8 cellular contexts compared by ENCODE assay signal in genomic region chr12:53098982-53099651, GRCh38. TPM values are rescaled to one million over a fixed set of nuclear protein-coding genes. Genes with fewer than 3 reads are reported as not detected.
DNase-seq lines count a peak whose midpoint lies in the region; ATAC-seq and TF ChIP-seq lines count a peak whose summit lies in the region.

No MANE protein-coding gene starts in this region.

- no peak for ATAC-seq in HG02588 (IDR thresholded peaks at IDR 0.05; ENCODE audit: unreplicated experiment)

- TF ChIP-seq CTCF in WERI-Rb-1 (IDR thresholded peaks at IDR 0.05; ENCODE audit: low read depth, low read length) (peak; percentile 78), breast epithelium (IDR thresholded peaks at IDR 0.05) (peak; percentile 92 to 99 (median 97)), smooth muscle cell (IDR thresholded peaks at IDR 0.05; ENCODE audit: borderline replicate concordance, insufficient read depth, poor library complexity, severe bottlenecking) (peak; percentile 98)

- intact Hi-C loops in breast epithelium (cut with DNase I; ENCODE audit: low total_unique reads) = no loop called here

- no peak overlapping the region for H2AFZ ChIP-seq in smooth muscle cell (ENCODE audit: low read depth)

- H3K27me3 ChIP-seq in WERI-Rb-1 (ENCODE audit: insufficient read depth, low read depth, severe bottlenecking) = peaks cover 29% of the 10 kb centered on the region
- H3K27me3 ChIP-seq in breast epithelium = no peaks in the 10 kb centered on the region
- no peaks in the 10 kb centered on the region for H3K27me3 ChIP-seq in smooth muscle cell (ENCODE audit: low read depth)

- no peaks in the 10 kb centered on the region for H4K20me1 ChIP-seq in smooth muscle cell (ENCODE audit: low read depth)

- WGBS in smooth muscle cell (ENCODE audit: low lambda C conversion rate) = 19% methylated on average over 6 of the region's 6 CpGs

- H3K27ac ChIP-seq in WERI-Rb-1 = no peak overlapping the region
- H3K27ac ChIP-seq in breast epithelium = peak overlapping the region; percentile 83 to 96
- H3K27ac ChIP-seq in smooth muscle cell (ENCODE audit: low read depth) = peak overlapping the region; percentile 28

- TF ChIP-seq POLR2A in breast epithelium (IDR thresholded peaks at IDR 0.05) = no peak

- H3K9me3 ChIP-seq in WERI-Rb-1 (ENCODE audit: severe bottlenecking) (no peaks in the 10 kb centered on the region), breast epithelium (no peaks in the 10 kb centered on the region), smooth muscle cell (replicated peaks; ENCODE audit: low read depth) (no peaks in the 10 kb centered on the region)

- no peak overlapping the region for H3K9ac ChIP-seq in smooth muscle cell (ENCODE audit: low read depth)

- H3K4me1 ChIP-seq in breast epithelium (peaks cover 0 to 6% of the 10 kb centered on the region in 2 donors), smooth muscle cell (ENCODE audit: low read depth) (peaks cover 31% of the 10 kb centered on the region)

- peak overlapping the region; percentile 97 for H3K4me2 ChIP-seq in smooth muscle cell

- no peaks in the 10 kb centered on the region for H3K79me2 ChIP-seq in smooth muscle cell (ENCODE audit: low read depth)

- DNase-seq in A172 (ENCODE audit: low spot score) = peak; percentile 98
- peak; percentile 77 for DNase-seq in GM19240 (ENCODE audit: insufficient read length, low spot score)
- DNase-seq in NCI-H2196 (lab: John Stamatoyannopoulos, UW; ENCODE audit: unreplicated experiment) = peak; percentile 80
- peak; percentile 84 for DNase-seq in WERI-Rb-1
- DNase-seq in breast epithelium (ENCODE audit: low spot score in 2 of 2) = peak; percentile 87 to 89
- peak; percentile 90 for DNase-seq in inferior parietal cortex (ENCODE audit: extremely low spot score)
- peak; percentile 75 for DNase-seq in smooth muscle cell (lab: John Stamatoyannopoulos, UW; ENCODE audit: unreplicated experiment)

- H3K36me3 ChIP-seq in WERI-Rb-1 = no peaks in the 10 kb centered on the region
- H3K36me3 ChIP-seq in breast epithelium = no peaks in the 10 kb centered on the region
- H3K36me3 ChIP-seq in smooth muscle cell (ENCODE audit: low read depth) = no peaks in the 10 kb centered on the region

- peaks cover 17% of the 10 kb centered on the region for H3F3A ChIP-seq in smooth muscle cell (ENCODE audit: low read depth)

- H3K4me3 ChIP-seq in WERI-Rb-1 (ENCODE audit: low read depth, low read length) (no peak overlapping the region), breast epithelium (peak overlapping the region; percentile 57 to 89 (median 69)), smooth muscle cell (no peak overlapping the region)

RNA-seq across cellular contexts. Expression of gene IGFBP6, which starts 1.6 kb away (rescaled TPM):
- 104 and 147 TPM in 2 replicates for total RNA-seq in A172 (2014; rRNA removed; shearing (Covaris generic))
- total RNA-seq in breast epithelium (100 to 1,000 TPM; 169 to 708 (median 284) TPM), smooth muscle cell (22.6 and 22.7 TPM in 2 replicates)
- 94.4 and 102 TPM in 2 replicates for polyA plus RNA-seq in smooth muscle cell

RNA-seq across cellular contexts. Expression of gene SOAT2, which starts 4.2 kb away (rescaled TPM):
- 0.17 TPM in 1 of 2 replicates, not detected in the other for total RNA-seq in A172 (2014; rRNA removed; shearing (Covaris generic))
- total RNA-seq in breast epithelium (under 1 TPM in 2 of 3 donors, not detected in 1; 0.16 to 0.33 TPM), smooth muscle cell (not detected in 2 replicates)
- not detected in 2 replicates for polyA plus RNA-seq in smooth muscle cell

RNA-seq across cellular contexts. Expression of gene SPRYD3, which starts 19.9 kb away (rescaled TPM):
- 15.2 and 19.6 TPM in 2 replicates for total RNA-seq in A172 (2014; rRNA removed; shearing (Covaris generic))
- total RNA-seq in breast epithelium (10 to 100 TPM; 31.8 to 45.8 (median 36.3) TPM), smooth muscle cell (20.2 and 23.0 TPM in 2 replicates)
- 43.5 and 57.1 TPM in 2 replicates for polyA plus RNA-seq in smooth muscle cell

RNA-seq across cellular contexts. Expression of gene TNS2, which starts 49.3 kb away (rescaled TPM):
- total RNA-seq in A172 (2014; rRNA removed; shearing (Covaris generic)) = 18.9 and 24.5 TPM in 2 replicates
- total RNA-seq in breast epithelium = 100 to 1,000 TPM in 2 of 3 donors, 10 to 100 TPM in 1; 65.4 to 228 (median 156) TPM
- total RNA-seq in smooth muscle cell = 9.3 and 11.4 TPM in 2 replicates
- polyA plus RNA-seq in smooth muscle cell = 17.4 TPM in 2 replicates

Comparison
In these comparisons a context has a peak if more than half of its experiments do, and no peak if none do; other contexts are left out.
1. H3K4me3 ChIP-seq: peak in breast epithelium (3 of 3); none in WERI-Rb-1 (single experiment) and smooth muscle cell (single experiment).
2. Peak in every context shown above with its lines, with median percentiles within 50 percentile points of each other: DNase-seq and CTCF ChIP-seq.